ENCODE assay signal across 16 cellular contexts in genomic region chr10:96665306-96665705, GRCh38. TPM values are rescaled to one million over a fixed set of nuclear protein-coding genes. Genes with fewer than 3 reads are reported as not detected.
DNase-seq lines count a peak whose midpoint lies in the region; ATAC-seq and TF ChIP-seq lines count a peak whose summit lies in the region.
"Had no signal": no experiment of that assay in that cellular context is flagged by ENCODE, and none has a peak within 500 bp of the region (broad histone marks: within the 10 kb centered on the region; RNA-seq: fewer than 3 reads in every experiment).

No MANE protein-coding gene starts in this region.

- H3K18ac ChIP-seq in mesenchymal stem cell (ENCODE audit: low read depth in 1 of 2, low read length in 2 of 2), result no peak overlapping the region

- TF ChIP-seq POLR2A in body of pancreas (IDR thresholded peaks at IDR 0.05), result no peak

- H3K23ac ChIP-seq in mesenchymal stem cell (ENCODE audit: low read length in 2 of 2), result no peak overlapping the region

- H2AK5ac ChIP-seq in mesenchymal stem cell (ENCODE audit: low read length, severe bottlenecking), result no peak overlapping the region

- no peak for ATAC-seq in body of pancreas
- no peak for ATAC-seq in HG03571 (IDR thresholded peaks at IDR 0.05; ENCODE audit: unreplicated experiment)
- no peak for ATAC-seq in GM18907 (IDR thresholded peaks at IDR 0.05; ENCODE audit: unreplicated experiment)
- ATAC-seq: esophagus mucosa had no signal

- H2BK5ac ChIP-seq in mesenchymal stem cell (ENCODE audit: low read depth, low read length, poor library complexity, severe bottlenecking), result no peak overlapping the region

- no peak overlapping the region for H3K9ac ChIP-seq in mesenchymal stem cell (ENCODE audit: low read length)

- no peak overlapping the region for H2BK15ac ChIP-seq in mesenchymal stem cell (ENCODE audit: low read depth, poor library complexity, severe bottlenecking)

- no peak overlapping the region for H3K4me2 ChIP-seq in mesenchymal stem cell (ENCODE audit: low read length, poor library complexity, severe bottlenecking)

- no peak overlapping the region for H3K14ac ChIP-seq in mesenchymal stem cell (ENCODE audit: low read length in 2 of 2)

- H4K91ac ChIP-seq in mesenchymal stem cell (ENCODE audit: low read length), result no peak overlapping the region

- no peak overlapping the region for H2BK12ac ChIP-seq in mesenchymal stem cell (ENCODE audit: low read length in 2 of 2)

- no peak overlapping the region for H2BK120ac ChIP-seq in mesenchymal stem cell (ENCODE audit: low read depth, low read length)

- no peaks in the 10 kb centered on the region for H3K27me3 ChIP-seq in body of pancreas
- H3K27me3 ChIP-seq in mesenchymal stem cell (ENCODE audit: control insufficient read depth in 1 of 2, insufficient read depth in 1 of 2, low read length in 2 of 2), result no peaks in the 10 kb centered on the region
- H3K27me3 ChIP-seq: pancreas had no signal

- no peak overlapping the region for H2AFZ ChIP-seq in mesenchymal stem cell (ENCODE audit: low read depth, low read length)

- H3K4me3 ChIP-seq in body of pancreas (no peak overlapping the region), mesenchymal stem cell (ENCODE audit: insufficient read depth in 1 of 2, low read depth in 1 of 2, low read length in 2 of 2) (no peak overlapping the region)
- H3K4me3 ChIP-seq: pancreas had no signal

- H3K27ac ChIP-seq in body of pancreas (peak overlapping the region; percentile 10 to 71 (median 56)), mesenchymal stem cell (ENCODE audit: low read length, poor library complexity, severe bottlenecking) (no peak overlapping the region)

- H3K4ac ChIP-seq in mesenchymal stem cell (ENCODE audit: low read depth in 1 of 2, low read length in 2 of 2), result no peak overlapping the region

- intact Hi-C loops in body of pancreas (cut with DNase I), result no loop called here

- H3K36me3 ChIP-seq in body of pancreas (replicated peaks in 1 of 2; ENCODE audit: insufficient read depth in 1 of 2, low read depth in 2 of 2) (no peaks in the 10 kb centered on the region), mesenchymal stem cell (ENCODE audit: control insufficient read depth in 1 of 2, insufficient read depth in 2 of 2, low read depth in 1 of 2, low read length in 2 of 2) (no peaks in the 10 kb centered on the region)
- H3K36me3 ChIP-seq: pancreas had no signal

- H3K9me3 ChIP-seq in body of pancreas, result no peaks in the 10 kb centered on the region
- no peaks in the 10 kb centered on the region for H3K9me3 ChIP-seq in mesenchymal stem cell (ENCODE audit: control insufficient read depth, low read length)
- H3K9me3 ChIP-seq: pancreas had no signal

- peak; percentile 70 for DNase-seq in AG08395 (ENCODE audit: low spot score)
- DNase-seq in HCEC 1CT, result peak; percentile 67
- no peak for DNase-seq in body of pancreas
- peak; percentile 14 for DNase-seq in mesenchymal stem cell
- DNase-seq in COLO829 (ENCODE audit: low spot score), result no peak
- no peak for DNase-seq in C1 segment of cervical spinal cord (lab: John Stamatoyannopoulos, UW)
- DNase-seq: activated CD4-positive, CD25-positive, alpha-beta regulatory T cell; activated CD8-positive, alpha-beta memory T cell treated with anti-CD3 and anti-CD28 coated beads, Interleukin-2, amount 50 U/mL, for 4 hours; activated naive CD8-positive, alpha-beta T cell treated with anti-CD3 and anti-CD28 coated beads for 36 hours; DMS79; NCI-H1436; NCI-H446; pancreas had no signal

- TF ChIP-seq CTCF in body of pancreas (IDR thresholded peaks at IDR 0.05), result no peak

- 22 to 36% methylated on average over 6 of the region's 6 CpGs for WGBS in body of pancreas, 2 donors
- WGBS in mesenchymal stem cell, result 57% methylated on average over 6 of the region's 6 CpGs

- H3K4me1 ChIP-seq in body of pancreas (peaks cover 56% of the 10 kb centered on the region), mesenchymal stem cell (ENCODE audit: control insufficient read depth, insufficient read depth, low read depth, low read length) (peaks cover 7% of the 10 kb centered on the region)

- H3K79me1 ChIP-seq in mesenchymal stem cell (replicated peaks; ENCODE audit: low read length, poor library complexity, severe bottlenecking), result no peaks in the 10 kb centered on the region

- H4K8ac ChIP-seq in mesenchymal stem cell (ENCODE audit: low read length), result no peak overlapping the region

RNA-seq across cellular contexts. Expression of gene PIK3AP1, which starts 55.0 kb away (rescaled TPM):
- 10 to 100 TPM; 28.0 to 37.2 TPM for total RNA-seq in body of pancreas
- not detected for polyA plus RNA-seq in mesenchymal stem cell (2013, experiment 1 of 2)
- 0.03 TPM for polyA plus RNA-seq in mesenchymal stem cell (2013, experiment 2 of 2)

Comparison
In these comparisons a context has a peak if more than half of its experiments do, and no peak if none do; other contexts are left out.
1. DNase-seq: peak in AG08395 (single experiment), HCEC 1CT (single experiment) and mesenchymal stem cell (single experiment); none in body of pancreas (0 of 4), COLO829 (single experiment) and C1 segment of cervical spinal cord (0 of 14).